In the genomic region with DNA sequence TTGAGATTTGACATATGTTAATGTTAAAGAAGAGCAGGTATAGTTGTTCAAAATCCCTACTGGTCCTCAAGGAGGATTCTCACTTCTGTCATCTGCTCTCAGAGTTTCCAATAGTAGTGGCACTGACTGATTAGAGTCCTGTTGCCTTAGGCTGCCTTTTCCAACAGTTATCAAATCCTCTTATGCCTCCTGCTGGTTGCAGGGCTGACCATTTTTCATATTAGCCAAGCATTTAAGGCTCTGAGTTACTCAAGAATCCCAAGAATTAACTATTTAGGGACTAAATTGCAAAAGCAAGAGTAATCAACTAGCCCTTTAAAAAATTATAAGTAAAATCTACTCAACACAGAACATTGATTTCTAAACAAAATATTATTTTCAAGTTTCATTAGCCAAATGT, we compare ENCODE assay signal across 1 cellular context.
TF ChIP-seq lines count a peak whose summit lies in the region.

No MANE protein-coding gene starts in this region.

TF ChIP-seq in HCT116, 20 proteins besides CTCF, POLR2A, EP300 and RAD21 (continued from another document):
- TF ChIP-seq, protein P1, sequence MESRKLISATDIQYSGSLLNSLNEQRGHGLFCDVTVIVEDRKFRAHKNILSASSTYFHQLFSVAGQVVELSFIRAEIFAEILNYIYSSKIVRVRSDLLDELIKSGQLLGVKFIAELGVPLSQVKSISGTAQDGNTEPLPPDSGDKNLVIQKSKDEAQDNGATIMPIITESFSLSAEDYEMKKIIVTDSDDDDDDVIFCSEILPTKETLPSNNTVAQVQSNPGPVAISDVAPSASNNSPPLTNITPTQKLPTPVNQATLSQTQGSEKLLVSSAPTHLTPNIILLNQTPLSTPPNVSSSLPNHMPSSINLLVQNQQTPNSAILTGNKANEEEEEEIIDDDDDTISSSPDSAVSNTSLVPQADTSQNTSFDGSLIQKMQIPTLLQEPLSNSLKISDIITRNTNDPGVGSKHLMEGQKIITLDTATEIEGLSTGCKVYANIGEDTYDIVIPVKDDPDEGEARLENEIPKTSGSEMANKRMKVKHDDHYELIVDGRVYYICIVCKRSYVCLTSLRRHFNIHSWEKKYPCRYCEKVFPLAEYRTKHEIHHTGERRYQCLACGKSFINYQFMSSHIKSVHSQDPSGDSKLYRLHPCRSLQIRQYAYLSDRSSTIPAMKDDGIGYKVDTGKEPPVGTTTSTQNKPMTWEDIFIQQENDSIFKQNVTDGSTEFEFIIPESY (IDR thresholded peaks at IDR 0.05; ENCODE audit: extremely low read depth, insufficient replicate concordance, low read length), result no peak
- TF ChIP-seq MAX (IDR thresholded peaks at IDR 0.05) (no peak), CBX3 (IDR thresholded peaks at IDR 0.05; ENCODE audit: low read depth) (no peak)
